ENCODE assay signal across 9 cellular contexts in genomic region chr16:31382485-31383161, GRCh38. TPM values are rescaled to one million over a fixed set of nuclear protein-coding genes. Genes with fewer than 3 reads are reported as not detected.
DNase-seq lines count a peak whose midpoint lies in the region; ATAC-seq and TF ChIP-seq lines count a peak whose summit lies in the region.
"Had no signal": no experiment of that assay in that cellular context is flagged by ENCODE, and none has a peak within 500 bp of the region (broad histone marks: within the 10 kb centered on the region; RNA-seq: fewer than 3 reads in every experiment).

No MANE protein-coding gene starts in this region.

- intact Hi-C loops in naive thymus-derived CD4-positive, alpha-beta T cell (cut with micrococcal nuclease): loop anchor here (1.0 to 5.0 kb wide), 3 partner anchors 60 to 485 kb away; partner anchors contain the start of gene ZNF843 (in 1 of the 2)

- POLR2A ChIA-PET in naive thymus-derived CD4-positive, alpha-beta T cell (lab: Charles Lee): interaction anchor here (0.6 to 1.0 kb wide), 3 partner anchors 181 to 241 kb away, joined by 3 read pairs; partner anchors contain the start of gene PYCARD

- peak; percentile 73 for TF ChIP-seq CTCF in BE2C (IDR thresholded peaks at IDR 0.05; ENCODE audit: low read depth, low read length)
- peak; percentile 74 for TF ChIP-seq CTCF in epithelial cell of proximal tubule (conservative IDR thresholded peaks at IDR 0.05; ENCODE audit: low read depth, low read length)

- peaks cover 0 to 23% (median 4%) of the 10 kb centered on the region in 7 donors for H3K4me1 Mint-ChIP-seq in naive thymus-derived CD4-positive, alpha-beta T cell

- peak overlapping the region in 1 of 9 donors; percentile 22 for H3K27ac Mint-ChIP-seq in naive thymus-derived CD4-positive, alpha-beta T cell

- DNase-seq in BE2C (peak; percentile 63), NCI-H774 (lab: John Stamatoyannopoulos, UW) (peak; percentile 26), epithelial cell of proximal tubule (ENCODE audit: low read depth) (no peak)
- peak; percentile 42 to 44 for DNase-seq in activated CD8-positive, alpha-beta memory T cell treated with anti-CD3 and anti-CD28 coated beads for 4 hours (ENCODE audit: low read depth in 2 of 2)
- DNase-seq in naive thymus-derived CD4-positive, alpha-beta T cell: peak; percentile 24 to 75 (median 47)
- DNase-seq in stimulated activated naive CD8-positive, alpha-beta T cell treated with anti-CD3 and anti-CD28 coated beads, Interleukin-15, Interleukin-2, amounts not matched to agents 100 U/mL and 50 U/mL, for 24 hours: peak; percentile 79

- H3K36me3 ChIP-seq in BE2C: no peaks in the 10 kb centered on the region
- no peaks in the 10 kb centered on the region for H3K36me3 ChIP-seq in naive thymus-derived CD4-positive, alpha-beta T cell (ENCODE audit: control insufficient read depth in 2 of 3, insufficient read depth in 3 of 3, low read length in 3 of 3)

- H3K9me3 Mint-ChIP-seq in naive thymus-derived CD4-positive, alpha-beta T cell: peaks cover 0 to 1% (median 0%) of the 10 kb centered on the region in 11 donors

- peak; percentile 74 for ATAC-seq in GM21390 (IDR thresholded peaks at IDR 0.05; ENCODE audit: unreplicated experiment)
- ATAC-seq in naive thymus-derived CD4-positive, alpha-beta T cell: peak; percentile 82
- peak; percentile 34 for ATAC-seq in stimulated activated naive CD8-positive, alpha-beta T cell treated with anti-CD3 and anti-CD28 coated beads, Interleukin-15, Interleukin-2, amounts not matched to agents 100 U/mL and 50 U/mL, for 24 hours
- ATAC-seq in HG02970 (IDR thresholded peaks at IDR 0.05; ENCODE audit: low FRiP score, unreplicated experiment): no peak

- H3K27ac ChIP-seq in naive thymus-derived CD4-positive, alpha-beta T cell (ENCODE audit: low read depth, low read length): no peak overlapping the region

- CTCF ChIA-PET in naive thymus-derived CD4-positive, alpha-beta T cell (lab: Charles Lee): interaction anchor here (0.5 to 1.7 kb wide), 7 partner anchors 33 to 583 kb away, joined by 3 to 6 read pairs (median 4); no protein-coding TSS in a partner anchor

- H3K4me3 ChIP-seq in BE2C (ENCODE audit: low read depth, low read length) (no peak overlapping the region), epithelial cell of proximal tubule (ENCODE audit: low read depth, low read length) (no peak overlapping the region)
- H3K4me3 ChIP-seq in naive thymus-derived CD4-positive, alpha-beta T cell (ENCODE audit: low read length): no peak overlapping the region

- H3K36me3 Mint-ChIP-seq in naive thymus-derived CD4-positive, alpha-beta T cell: peaks cover 0 to 3% (median 0%) of the 10 kb centered on the region in 5 donors

- H3K27me3 Mint-ChIP-seq in naive thymus-derived CD4-positive, alpha-beta T cell: peaks cover 0 to 8% (median 4%) of the 10 kb centered on the region in 5 donors

- H3K27me3 ChIP-seq in BE2C: 0 out of 2 replicates have a peak, but pooled peaks cover 4% of the 10 kb centered on the region
- peaks cover 0 to 4% of the 10 kb centered on the region in 2 donors for H3K27me3 ChIP-seq in naive thymus-derived CD4-positive, alpha-beta T cell (ENCODE audit: control insufficient read depth in 2 of 2, insufficient read depth in 2 of 2, low read length in 2 of 2)

- no peaks in the 10 kb centered on the region for H3K9me3 ChIP-seq in BE2C
- no peaks in the 10 kb centered on the region for H3K9me3 ChIP-seq in naive thymus-derived CD4-positive, alpha-beta T cell (ENCODE audit: control insufficient read depth in 2 of 3, low read length in 3 of 3)

- no peaks in the 10 kb centered on the region for H3K4me1 ChIP-seq in BE2C
- H3K4me1 ChIP-seq in naive thymus-derived CD4-positive, alpha-beta T cell (ENCODE audit: control insufficient read depth in 2 of 2, insufficient read depth in 2 of 2, low read length in 2 of 2): peaks cover 0 to 3% of the 10 kb centered on the region in 2 donors

- H3K4me3 Mint-ChIP-seq in naive thymus-derived CD4-positive, alpha-beta T cell: no peak overlapping the region

RNA-seq across cellular contexts. Expression of gene ITGAD, which starts 10.5 kb away (rescaled TPM):
- polyA plus RNA-seq in BE2C (2012; ENCODE audit: insufficient read depth, insufficient read length, low read depth): not detected
- total RNA-seq in epithelial cell of proximal tubule: not detected in 2 replicates
- total RNA-seq in naive thymus-derived CD4-positive, alpha-beta T cell: 1 to 10 TPM in 1 of 5 experiments, under 1 TPM in 1, not detected in 3; 0.24 to 1.3 TPM
- not detected for polyA plus RNA-seq in naive thymus-derived CD4-positive, alpha-beta T cell

RNA-seq across cellular contexts. Expression of gene ITGAX, which starts 27.6 kb away (rescaled TPM):
- not detected for polyA plus RNA-seq in BE2C (2012; ENCODE audit: insufficient read depth, insufficient read length, low read depth)
- total RNA-seq in epithelial cell of proximal tubule: 0.23 TPM in 1 of 2 replicates, not detected in the other
- total RNA-seq in naive thymus-derived CD4-positive, alpha-beta T cell: 100 to 1,000 TPM in 1 of 5 experiments, 10 to 100 TPM in 2, 1 to 10 TPM in 2; 4.0 to 306 (median 40.2) TPM
- under 1 TPM in 1 of 2 donors, not detected in 1; 0.05 TPM for polyA plus RNA-seq in naive thymus-derived CD4-positive, alpha-beta T cell

RNA-seq across cellular contexts. Expression of gene COX6A2, which starts 45.5 kb away (rescaled TPM):
- not detected for polyA plus RNA-seq in BE2C (2012; ENCODE audit: insufficient read depth, insufficient read length, low read depth)
- not detected in 2 replicates for total RNA-seq in epithelial cell of proximal tubule
- not detected for total RNA-seq in naive thymus-derived CD4-positive, alpha-beta T cell
- not detected for polyA plus RNA-seq in naive thymus-derived CD4-positive, alpha-beta T cell
- total RNA-seq: subcutaneous adipose tissue had no signal

RNA-seq across cellular contexts. Expression of gene ZNF843, which starts 60.0 kb away (rescaled TPM):
- polyA plus RNA-seq in BE2C (2012; ENCODE audit: insufficient read depth, insufficient read length, low read depth): 1.0 TPM
- 0.22 TPM in 1 of 2 replicates, not detected in the other for total RNA-seq in epithelial cell of proximal tubule
- total RNA-seq in naive thymus-derived CD4-positive, alpha-beta T cell: under 1 TPM; 0.11 to 0.54 (median 0.32) TPM
- under 1 TPM; 0.12 to 0.33 TPM for polyA plus RNA-seq in naive thymus-derived CD4-positive, alpha-beta T cell
